In the genomic region with DNA sequence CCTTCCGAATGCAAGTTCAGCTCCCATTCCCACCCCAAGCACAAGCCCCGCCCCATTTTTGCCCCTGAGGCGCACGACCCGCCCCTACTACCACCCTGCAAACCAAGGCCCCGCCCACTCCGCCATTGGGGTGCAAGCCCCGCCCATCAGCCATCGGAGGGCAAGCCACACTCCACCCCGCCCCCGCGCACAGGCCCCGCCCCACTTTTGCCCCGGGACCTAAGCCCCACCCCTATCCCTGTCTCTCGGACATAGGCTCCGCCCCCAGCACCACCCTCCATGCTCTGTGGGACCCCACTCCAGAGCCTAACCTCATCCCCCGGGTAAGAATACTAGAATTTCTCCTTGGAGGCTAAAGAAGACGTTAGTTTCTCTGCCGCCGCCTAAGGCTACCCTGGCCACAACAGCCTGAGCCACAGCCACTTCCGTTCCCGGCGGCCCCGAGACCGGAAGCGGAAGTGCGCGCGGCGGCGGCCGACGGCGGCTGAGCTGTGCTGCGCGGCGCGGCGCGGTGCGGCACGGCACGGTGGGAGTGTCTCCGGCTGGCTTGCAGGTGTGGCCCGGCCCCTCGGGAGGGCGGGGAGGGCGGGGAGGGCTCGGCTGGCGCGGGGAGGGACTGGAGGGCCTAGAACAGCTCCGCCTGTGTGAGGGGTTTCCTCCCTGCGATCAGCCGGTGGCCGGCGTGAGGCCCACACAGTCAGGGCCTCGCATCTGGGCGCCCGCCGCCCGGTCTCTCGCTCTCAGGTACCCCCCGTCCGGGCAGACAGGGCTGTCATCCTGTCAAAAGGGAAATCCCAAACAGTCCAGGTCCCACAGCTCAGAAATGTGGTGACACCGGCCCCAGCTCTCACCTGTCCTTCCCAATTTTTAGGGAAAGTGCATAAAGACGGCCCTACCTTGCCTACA, we compare ENCODE assay signal across 8 cellular contexts. TPM values are rescaled to one million over a fixed set of nuclear protein-coding genes. Genes with fewer than 3 reads are reported as not detected.
A peak's percentile ranks its signal among the peaks of the same experiment; 100 is the strongest.
DNase-seq lines count a peak whose midpoint lies in the region; ATAC-seq and TF ChIP-seq lines count a peak whose summit lies in the region.

A gene (plus strand): TSS at position 451 of the 906 bp plus-strand sequence. CDS start 3,444 bp downstream, outside the sequence.

- peak within 1 kb of the TSS; percentile 77 for H3K4me2 ChIP-seq in MM.1S (ENCODE audit: low read depth, low read length)
- peak within 1 kb of the TSS; percentile 93 for H3K4me2 ChIP-seq in neural progenitor cell

- TF ChIP-seq CTCF in MM.1S (IDR thresholded peaks at IDR 0.05; ENCODE audit: low read length) (no peak), foreskin keratinocyte (conservative IDR thresholded peaks at IDR 0.05) (no peak), neural progenitor cell (IDR thresholded peaks at IDR 0.05) (no peak)

- in situ Hi-C loops in G401 (cut with HindIII; ENCODE audit: low sequenced_read_pairs) (loop anchor here (10.0 kb wide), 1 partner anchor 125 kb away; no protein-coding TSS in a partner anchor), HAP-1 (cut with MboI; ENCODE audit: low sequenced_read_pairs) (loop anchor here (5.0 kb wide), 1 partner anchor 118 kb away; a partner anchor contains a TSS)

- DNase-seq in G401 (ENCODE audit: low spot score) (peak; percentile 91), HAP-1 (ENCODE audit: low spot score in 2 of 2) (peak; percentile 86 to 100), MM.1S (peak; percentile 92), SHP77 treated with DMSO at 0.1 percent for 48 hours (lab: John Stamatoyannopoulos, UW) (peak; percentile 60), foreskin keratinocyte (peak; percentile 60 to 81), neural progenitor cell (ENCODE audit: low spot score) (peak; percentile 96)
- DNase-seq in activated gamma-delta T cell treated with anti-CD3 and anti-CD28 coated beads, Interleukin-2, amount 50 U/mL, for 16 hours (ENCODE audit: low read depth): peak; percentile 98

- H3K4me1 ChIP-seq in HAP-1: peaks cover 9% of the 10 kb centered on the region
- H3K4me1 ChIP-seq in MM.1S (ENCODE audit: low read length): no peaks in the 10 kb centered on the region
- H3K4me1 ChIP-seq in foreskin keratinocyte: peaks cover 6% of the 10 kb centered on the region
- peaks cover 7% of the 10 kb centered on the region for H3K4me1 ChIP-seq in neural progenitor cell
- H3K4me1 ChIP-seq in stomach smooth muscle (ENCODE audit: control insufficient read depth, insufficient read depth, low read length): peaks cover 2% of the 10 kb centered on the region

- peak within 1 kb of the TSS; percentile 95 for H3K4me3 Mint-ChIP-seq in neural progenitor cell

- H3F3A ChIP-seq in MM.1S (ENCODE audit: insufficient read depth, low read length) (0 out of 2 replicates have a peak, but pooled peaks cover 4% of the 10 kb centered on the region), neural progenitor cell (ENCODE audit: low read depth) (peaks cover 22% of the 10 kb centered on the region)

- H3K9me2 ChIP-seq in MM.1S (replicated peaks; ENCODE audit: insufficient read depth, low read length): no peaks in the 10 kb centered on the region

- H3K27ac ChIP-seq in MM.1S (ENCODE audit: low read length) (peak within 1 kb of the TSS; percentile 92), foreskin keratinocyte (peak within 1 kb of the TSS; percentile 100), neural progenitor cell (peak within 1 kb of the TSS; percentile 89), stomach smooth muscle (ENCODE audit: low read length) (peak within 1 kb of the TSS; percentile 87)

- H4K20me1 ChIP-seq in MM.1S (ENCODE audit: insufficient read depth, low read length) (no peaks in the 10 kb centered on the region), neural progenitor cell (ENCODE audit: low read depth) (no peaks in the 10 kb centered on the region)

- no peaks in the 10 kb centered on the region for H3K9me3 ChIP-seq in HAP-1
- H3K9me3 ChIP-seq in MM.1S (replicated peaks; ENCODE audit: insufficient read depth, low read length): no peaks in the 10 kb centered on the region
- H3K9me3 ChIP-seq in neural progenitor cell (ENCODE audit: low read depth): no peaks in the 10 kb centered on the region
- H3K9me3 ChIP-seq in stomach smooth muscle (ENCODE audit: control insufficient read depth in 2 of 2, low read length in 2 of 2): no peaks in the 10 kb centered on the region

- ATAC-seq in foreskin keratinocyte: peak; percentile 98

- H3K27ac Mint-ChIP-seq in neural progenitor cell: peak within 1 kb of the TSS; percentile 95

- H3K4me3 ChIP-seq in HAP-1: peak within 1 kb of the TSS; percentile 61
- H3K4me3 ChIP-seq in MM.1S (ENCODE audit: low read length): peak within 1 kb of the TSS; percentile 82
- H3K4me3 ChIP-seq in neural progenitor cell: peak within 1 kb of the TSS; percentile 96
- H3K4me3 ChIP-seq in stomach smooth muscle (ENCODE audit: low read length in 2 of 2): peak within 1 kb of the TSS; percentile 89 to 92

- H3K27me3 ChIP-seq in HAP-1 (ENCODE audit: low read depth): no peaks in the 10 kb centered on the region
- H3K27me3 ChIP-seq in MM.1S (replicated peaks; ENCODE audit: insufficient read depth, low read length): peaks cover 6% of the 10 kb centered on the region
- no peaks in the 10 kb centered on the region for H3K27me3 ChIP-seq in foreskin keratinocyte
- H3K27me3 ChIP-seq in neural progenitor cell: peaks cover 17% of the 10 kb centered on the region
- no peaks in the 10 kb centered on the region for H3K27me3 ChIP-seq in stomach smooth muscle (ENCODE audit: control insufficient read depth in 1 of 2, insufficient read depth in 2 of 2, low read length in 2 of 2)

- no peaks in the 10 kb centered on the region for H3K79me2 ChIP-seq in MM.1S (ENCODE audit: low read length)
- H3K79me2 ChIP-seq in neural progenitor cell (ENCODE audit: low read depth): peaks cover 8% of the 10 kb centered on the region

- H2AFZ ChIP-seq in MM.1S (ENCODE audit: low read length) (peak within 1 kb of the TSS; percentile 81), neural progenitor cell (replicated peaks) (peak within 1 kb of the TSS; percentile 100)

- no peaks in the 10 kb centered on the region for H3K36me3 Mint-ChIP-seq in neural progenitor cell

- peaks cover 9% of the 10 kb centered on the region for H3K4me1 Mint-ChIP-seq in neural progenitor cell

- H3K9me3 Mint-ChIP-seq in neural progenitor cell: no peaks in the 10 kb centered on the region

- H3K36me3 ChIP-seq in HAP-1 (replicated peaks) (no peaks in the 10 kb centered on the region), MM.1S (replicated peaks; ENCODE audit: insufficient read depth, low read length) (no peaks in the 10 kb centered on the region), neural progenitor cell (no peaks in the 10 kb centered on the region), stomach smooth muscle (ENCODE audit: control insufficient read depth in 2 of 2, insufficient read depth in 2 of 2, low read length in 2 of 2) (peaks cover 4 to 10% of the 10 kb centered on the region in 2 donors)

- H3K9ac ChIP-seq in MM.1S (ENCODE audit: low read length) (peak within 1 kb of the TSS; percentile 84), neural progenitor cell (peak within 1 kb of the TSS; percentile 70), stomach smooth muscle (ENCODE audit: low read length in 2 of 2) (peak within 1 kb of the TSS; percentile 88 to 91)

- H3K27me3 Mint-ChIP-seq in neural progenitor cell (ENCODE audit: insufficient read depth, low read depth): peaks cover 12% of the 10 kb centered on the region

RNA-seq across cellular contexts. Expression of the gene that starts here (rescaled TPM):
- total RNA-seq in G401 (2014; rRNA removed; shearing (Covaris generic)): 8.8 and 9.8 TPM in 2 replicates
- 2.8 and 4.0 TPM in 2 replicates for total RNA-seq in foreskin keratinocyte
- polyA plus RNA-seq in foreskin keratinocyte: 0.92 and 1.0 TPM in 2 replicates
- 20.4 and 34.0 TPM in 2 replicates for total RNA-seq in neural progenitor cell (ENCODE audit: low replicate concordance)

Comparison
In these comparisons a context has a peak if more than half of its experiments do, and no peak if none do; other contexts are left out.
1. Peak in every context shown above with its lines: DNase-seq, ATAC-seq, H3K4me3 ChIP-seq and H3K27ac ChIP-seq.